19 cellular contexts compared by ENCODE assay signal in the genomic region with DNA sequence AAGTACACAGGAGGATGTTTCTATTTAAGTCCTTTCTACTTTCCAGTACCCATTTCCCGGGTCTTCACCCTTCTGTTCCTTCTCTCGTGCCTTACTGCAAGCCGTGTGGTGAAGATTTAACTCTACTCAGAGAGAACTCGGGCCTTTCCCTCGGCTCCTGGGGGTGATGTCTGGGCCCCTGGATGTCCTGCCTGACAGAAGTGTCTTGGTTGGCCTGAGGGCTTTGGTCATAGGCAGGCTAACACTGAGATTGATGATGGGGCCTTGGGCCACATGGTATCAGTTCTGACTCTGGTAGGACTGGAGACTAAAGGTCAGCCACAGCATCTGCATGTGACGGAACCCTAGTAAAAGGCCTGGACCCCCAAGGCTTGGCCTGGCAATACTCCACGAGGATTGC.
DNase-seq lines count a peak whose midpoint lies in the region; ATAC-seq and TF ChIP-seq lines count a peak whose summit lies in the region.
"Had no signal": no experiment of that assay in that cellular context is flagged by ENCODE, and none has a peak within 500 bp of the region (broad histone marks: within the 10 kb centered on the region; RNA-seq: fewer than 3 reads in every experiment).

No MANE protein-coding gene starts in this region.

- peaks cover 33 to 43% of the 10 kb centered on the region in 2 experiments for H3K4me1 Mint-ChIP-seq in H9
- H3K4me1 Mint-ChIP-seq: IgD-negative memory B cell had no signal

- no peak overlapping the region for H3K56ac ChIP-seq in H9 (ENCODE audit: insufficient read length, low read depth, low read length)

- H2BK5ac ChIP-seq in H9 (ENCODE audit: insufficient read length, low read length) = no peak overlapping the region

- no peaks in the 10 kb centered on the region for H3K23me2 ChIP-seq in H9 (ENCODE audit: insufficient read length, low read depth, low read length, poor library complexity, severe bottlenecking)

- no peak overlapping the region for H3K9ac ChIP-seq in H9 (ENCODE audit: extremely low read depth, insufficient read length, low read length)
- H3K9ac ChIP-seq: GM23248 had no signal

- H3K27ac ChIP-seq in esophagus muscularis mucosa (replicated peaks in 1 of 4) = peak overlapping the region in 3 of 4 donors; percentile 3 to 95 (median 94)
- no peak overlapping the region for H3K27ac ChIP-seq in lower lobe of right lung
- peak overlapping the region in 1 of 8 donors; percentile 14 for H3K27ac ChIP-seq in spleen
- no peak overlapping the region for H3K27ac ChIP-seq in gastrocnemius medialis
- no peak overlapping the region for H3K27ac ChIP-seq in H9 (ENCODE audit: insufficient read length, low read depth, low read length)
- H3K27ac ChIP-seq: C4-2B, GM23248, HL-60 had no signal

- H2AK5ac ChIP-seq in H9 (ENCODE audit: insufficient read length, low read length) = no peak overlapping the region

- no peak overlapping the region for H3K4me2 ChIP-seq in H9 (ENCODE audit: insufficient read depth, insufficient read length, low read length)

- no peaks in the 10 kb centered on the region for H4K20me1 ChIP-seq in H9 (ENCODE audit: control insufficient read depth, insufficient read depth, insufficient read length)

- no peak for TF ChIP-seq CTCF in esophagus muscularis mucosa (IDR thresholded peaks at IDR 0.05)
- TF ChIP-seq CTCF in lower lobe of right lung (IDR thresholded peaks at IDR 0.05) = no peak
- no peak for TF ChIP-seq CTCF in spleen (IDR thresholded peaks at IDR 0.05 in 8 of 11, conservative IDR thresholded peaks at IDR 0.05 in 3 of 11)
- TF ChIP-seq CTCF in gastrocnemius medialis (IDR thresholded peaks at IDR 0.05 in 4 of 5, conservative IDR thresholded peaks at IDR 0.05 in 1 of 5) = no peak
- TF ChIP-seq CTCF in H9 (conservative IDR thresholded peaks at IDR 0.05) = no peak

- H3K4ac ChIP-seq in H9 (ENCODE audit: low read depth, low read length) = no peak overlapping the region

- H3K4me1 ChIP-seq in esophagus muscularis mucosa (peaks cover 0 to 74% (median 73%) of the 10 kb centered on the region in 4 donors), lower lobe of right lung (no peaks in the 10 kb centered on the region), spleen (peaks cover 0 to 55% (median 20%) of the 10 kb centered on the region in 6 donors), gastrocnemius medialis (no peaks in the 10 kb centered on the region), H9 (ENCODE audit: insufficient read depth, low read length) (no peaks in the 10 kb centered on the region)
- H3K4me1 ChIP-seq: BE2C, Caco-2 had no signal

- H2BK12ac ChIP-seq in H9 (ENCODE audit: insufficient read length, low read depth, low read length) = no peak overlapping the region

- no peak for TF ChIP-seq EP300 in esophagus muscularis mucosa (IDR thresholded peaks at IDR 0.05)

- no peaks in the 10 kb centered on the region for H3K9me3 ChIP-seq in esophagus muscularis mucosa
- H3K9me3 ChIP-seq in lower lobe of right lung = no peaks in the 10 kb centered on the region
- H3K9me3 ChIP-seq in spleen = peaks cover 0 to 12% (median 4%) of the 10 kb centered on the region in 8 donors
- H3K9me3 ChIP-seq in gastrocnemius medialis = no peaks in the 10 kb centered on the region
- no peaks in the 10 kb centered on the region for H3K9me3 ChIP-seq in H9 (ENCODE audit: control insufficient read depth, low read depth, low read length)
- H3K9me3 ChIP-seq: BE2C, Caco-2 had no signal

- no peak overlapping the region for H4K8ac ChIP-seq in H9 (replicated peaks; ENCODE audit: insufficient read length, low read depth, low read length)

- no peak overlapping the region for H3K4me3 Mint-ChIP-seq in H9
- H3K4me3 Mint-ChIP-seq: CD4-positive, alpha-beta T cell; IgD-negative memory B cell had no signal

- H3K36me3 ChIP-seq in esophagus muscularis mucosa = peaks cover 0 to 56% (median 7%) of the 10 kb centered on the region in 4 donors
- H3K36me3 ChIP-seq in lower lobe of right lung = peaks cover 40% of the 10 kb centered on the region
- H3K36me3 ChIP-seq in spleen = peaks cover 0 to 100% (median 25%) of the 10 kb centered on the region in 6 donors
- peaks cover 0 to 5% of the 10 kb centered on the region in 2 donors for H3K36me3 ChIP-seq in gastrocnemius medialis
- H3K36me3 ChIP-seq: BE2C had no signal

- no peak overlapping the region for H2BK20ac ChIP-seq in H9 (ENCODE audit: low read depth, low read length, poor library complexity, severe bottlenecking)

- H3K79me1 ChIP-seq in H9 (ENCODE audit: insufficient read depth, low read depth, low read length, poor library complexity, severe bottlenecking) = no peaks in the 10 kb centered on the region

- peaks cover 9 to 15% of the 10 kb centered on the region in 2 experiments; a peak in 4 of 5 replicates for H3K9me3 Mint-ChIP-seq in H9
- H3K9me3 Mint-ChIP-seq: CD4-positive, alpha-beta T cell had no signal

- peaks cover 30 to 39% (median 32%) of the 10 kb centered on the region in 3 experiments for H3K36me3 Mint-ChIP-seq in H9 (ENCODE audit: insufficient read depth in 1 of 3, low read depth in 3 of 3)

- in situ Hi-C loops in gastrocnemius medialis (cut with MboI; ENCODE audit: low sequenced_read_pairs in 4 of 4) = no loop called here

- H3K27me3 Mint-ChIP-seq in H9 (ENCODE audit: low read depth) = peaks cover 2% of the 10 kb centered on the region
- H3K27me3 Mint-ChIP-seq: CD4-positive, alpha-beta T cell; IgD-negative memory B cell had no signal

- no peak overlapping the region for H3K4me3 ChIP-seq in esophagus muscularis mucosa
- H3K4me3 ChIP-seq in lower lobe of right lung = no peak overlapping the region
- H3K4me3 ChIP-seq in spleen = no peak overlapping the region
- no peak overlapping the region for H3K4me3 ChIP-seq in gastrocnemius medialis
- H3K4me3 ChIP-seq: GM23248 had no signal

- no peak overlapping the region for H3K27ac Mint-ChIP-seq in H9
- H3K27ac Mint-ChIP-seq: CD4-positive, alpha-beta T cell had no signal

- no peak overlapping the region for H4K91ac ChIP-seq in H9 (ENCODE audit: insufficient read length, low read depth, low read length)

- no peak overlapping the region for H2BK120ac ChIP-seq in H9 (ENCODE audit: low read depth, low read length, poor library complexity, severe bottlenecking)

- 85% methylated on average over 5 of the region's 7 CpGs for WGBS in esophagus muscularis mucosa
- WGBS in spleen, 5 donors = 80 to 92% (median 86%) methylated on average over 7 of the region's 7 CpGs
- no CpG with 5 or more reads among the region's 7 CpGs for WGBS in H9 (ENCODE audit: extremely low coverage, insufficient read length, low lambda C conversion rate)

- no peak for ATAC-seq in lower lobe of right lung
- ATAC-seq in gastrocnemius medialis = no peak

- H3K27me3 ChIP-seq in esophagus muscularis mucosa = no peaks in the 10 kb centered on the region
- no peaks in the 10 kb centered on the region for H3K27me3 ChIP-seq in lower lobe of right lung (ENCODE audit: low read depth)
- H3K27me3 ChIP-seq in spleen (replicated peaks in 1 of 7) = no peaks in the 10 kb centered on the region
- H3K27me3 ChIP-seq in gastrocnemius medialis = no peaks in the 10 kb centered on the region
- no peaks in the 10 kb centered on the region for H3K27me3 ChIP-seq in H9 (ENCODE audit: insufficient read depth, low read length)
- H3K27me3 ChIP-seq: BE2C had no signal

- intact Hi-C loops in esophagus muscularis mucosa (cut with DNase I) (no loop called here), lower lobe of right lung (cut with DNase I) (no loop called here), spleen (cut with DNase I; ENCODE audit: low total_unique reads) (no loop called here), gastrocnemius medialis (cut with DNase I; ENCODE audit: low total_unique reads) (no loop called here)

- H3K14ac ChIP-seq in H9 (ENCODE audit: insufficient read depth, low read length) = no peak overlapping the region

- H4K5ac ChIP-seq in H9 (ENCODE audit: insufficient read length, low read depth, low read length) = no peak overlapping the region

- no peak overlapping the region for H3T11ph ChIP-seq in H9 (ENCODE audit: low read length)

- no peak overlapping the region for H2AFZ ChIP-seq in H9 (ENCODE audit: low read length)
- H2AFZ ChIP-seq: GM23248 had no signal

- no peak for TF ChIP-seq POLR2A in esophagus muscularis mucosa (IDR thresholded peaks at IDR 0.05; ENCODE audit: low read depth)
- no peak for TF ChIP-seq POLR2A in spleen (IDR thresholded peaks at IDR 0.05)
- no peak for TF ChIP-seq POLR2A in gastrocnemius medialis (IDR thresholded peaks at IDR 0.05)

- H3K18ac ChIP-seq in H9 (ENCODE audit: insufficient read length, low read depth, low read length) = no peak overlapping the region

- H2BK15ac ChIP-seq in H9 (ENCODE audit: low read depth, low read length) = no peak overlapping the region

- no peaks in the 10 kb centered on the region for H3K79me2 ChIP-seq in H9 (ENCODE audit: insufficient read depth, low read length)

- DNase-seq in RPMI7951 (ENCODE audit: low read depth) = peak; percentile 53
- DNase-seq in esophagus muscularis mucosa (ENCODE audit: extremely low spot score) = no peak
- peak; percentile 11 for DNase-seq in lower lobe of right lung
- peak; percentile 43 for DNase-seq in spleen
- no peak for DNase-seq in gastrocnemius medialis
- no peak for DNase-seq in stimulated activated CD4-positive, alpha-beta T cell treated with anti-CD3 and anti-CD28 coated beads, Interleukin-2, amount 100 ng/mL, for 24 hours
- DNase-seq in H9 = no peak
- DNase-seq: ACHN; BE2C; Caco-2; CD4-positive, alpha-beta T cell; DMS153; DMS79; GDM1; GM23248; HCEC 1CT had no signal

- no peak overlapping the region for H3K23ac ChIP-seq in H9 (ENCODE audit: insufficient read length, low read depth, low read length)

Comparison
In these comparisons a context has a peak if more than half of its experiments do, and no peak if none do; other contexts are left out.
1. DNase-seq: peak in RPMI7951 (single experiment), lower lobe of right lung (single experiment) and spleen (single experiment); none in esophagus muscularis mucosa (single experiment), gastrocnemius medialis (0 of 2), stimulated activated CD4-positive, alpha-beta T cell treated with anti-CD3 and anti-CD28 coated beads, Interleukin-2, amount 100 ng/mL, for 24 hours (0 of 2) and H9 (single experiment).
2. H3K27ac ChIP-seq: peak in esophagus muscularis mucosa (3 of 4); none in lower lobe of right lung (single experiment), gastrocnemius medialis (0 of 4) and H9 (single experiment).